Comparison of ENCODE assay signal across 7 cellular contexts in the genomic region with DNA sequence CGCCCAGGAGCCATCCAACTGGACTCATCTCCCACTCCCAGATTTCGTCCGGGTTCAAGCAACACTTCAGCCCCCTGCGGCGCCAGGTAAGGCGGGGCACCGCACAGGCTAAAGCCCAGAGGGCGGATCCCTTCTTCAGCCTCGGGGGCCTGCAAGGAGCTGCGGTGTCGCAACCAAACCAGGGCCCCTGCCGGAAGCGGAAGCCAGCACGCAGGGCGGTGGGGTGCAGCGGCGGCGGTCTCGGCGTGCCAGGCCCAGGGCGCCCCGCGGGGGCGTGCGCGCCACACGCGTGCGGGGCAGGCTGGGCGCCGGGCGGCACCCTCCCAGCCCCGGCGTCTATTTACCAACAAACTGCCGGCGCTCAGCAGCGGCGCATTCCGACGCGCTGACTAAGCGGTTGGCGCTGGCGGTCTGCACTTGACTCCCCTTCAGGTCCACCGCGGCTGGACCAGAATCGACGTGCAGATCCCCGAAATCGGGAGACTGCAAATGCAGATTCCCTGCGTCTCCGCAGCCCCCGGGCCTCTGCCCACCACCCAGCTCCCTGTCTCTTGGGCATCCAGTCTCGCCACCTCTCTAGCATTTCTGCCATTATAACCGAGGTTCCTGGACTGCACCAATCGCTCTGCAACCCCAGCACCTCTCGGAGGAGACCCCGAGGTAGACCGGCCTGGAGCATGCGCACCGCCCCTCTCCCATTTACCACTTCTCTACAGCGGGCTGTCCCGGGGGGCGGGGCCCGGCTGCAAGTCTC. TPM values are rescaled to one million over a fixed set of nuclear protein-coding genes. Genes with fewer than 3 reads are reported as not detected.
DNase-seq lines count a peak whose midpoint lies in the region; ATAC-seq, FAIRE-seq and TF ChIP-seq lines count a peak whose summit lies in the region.

No MANE protein-coding gene starts in this region.

- no peaks in the 10 kb centered on the region for H3K36me3 ChIP-seq in sigmoid colon

- TF ChIP-seq EP300 in sigmoid colon (IDR thresholded peaks at IDR 0.05), result no peak

- FAIRE-seq in GM12891 (lab: Jason Lieb, UNC), result peak; percentile 88

- peaks cover 91 to 100% (median 99%) of the 10 kb centered on the region in 3 donors for H3K27me3 ChIP-seq in sigmoid colon

- peak; percentile 68 to 83 for ATAC-seq in left cardiac atrium
- ATAC-seq in HG02970 (IDR thresholded peaks at IDR 0.05; ENCODE audit: low FRiP score, unreplicated experiment), result no peak

- peak overlapping the region; percentile 90 for H3K4me3 Mint-ChIP-seq in activated naive CD4-positive, alpha-beta T cell treated with anti-CD3 and anti-CD28 coated beads for 36 hours

- peaks cover 78% of the 10 kb centered on the region for H3K27me3 Mint-ChIP-seq in activated naive CD4-positive, alpha-beta T cell treated with anti-CD3 and anti-CD28 coated beads for 36 hours (ENCODE audit: low read depth)

- H3K27ac Mint-ChIP-seq in activated naive CD4-positive, alpha-beta T cell treated with anti-CD3 and anti-CD28 coated beads for 36 hours, result peak overlapping the region; percentile 50

- DNase-seq in GM12891 (ENCODE audit: insufficient read length, low spot score) (peak; percentile 82), HuH-7.5 (ENCODE audit: low spot score) (peak; percentile 95), SK-MEL-5 (ENCODE audit: low read depth, low spot score) (peak; percentile 78), left cardiac atrium (peak; percentile 75), sigmoid colon (no peak)
- peak; percentile 82 for DNase-seq in activated naive CD4-positive, alpha-beta T cell treated with anti-CD3 and anti-CD28 coated beads for 36 hours

- 1% methylated on average over 65 of the region's 65 CpGs for WGBS in sigmoid colon, 2 donors

- no peaks in the 10 kb centered on the region for H3K36me3 Mint-ChIP-seq in activated naive CD4-positive, alpha-beta T cell treated with anti-CD3 and anti-CD28 coated beads for 36 hours (ENCODE audit: low read depth)

- no peaks in the 10 kb centered on the region for H3K9me3 ChIP-seq in sigmoid colon

- peaks cover 0 to 61% (median 49%) of the 10 kb centered on the region in 4 donors for H3K4me1 ChIP-seq in sigmoid colon

- no peak for TF ChIP-seq CTCF in sigmoid colon (IDR thresholded peaks at IDR 0.05)

- TF ChIP-seq POLR2A in GM12891 (IDR thresholded peaks at IDR 0.05; ENCODE audit: low read depth, low read length) (no peak), sigmoid colon (IDR thresholded peaks at IDR 0.05) (no peak)

- no peak overlapping the region for H3K27ac ChIP-seq in sigmoid colon

- H3K4me3 ChIP-seq in sigmoid colon, result peak overlapping the region in 3 of 4 donors; percentile 34 to 43 (median 41)

- intact Hi-C loops in activated naive CD4-positive, alpha-beta T cell treated with anti-CD3 and anti-CD28 coated beads for 36 hours (cut with micrococcal nuclease), result loop anchor here (5.0 kb wide), 1 partner anchor 471 kb away; the partner anchor contains the start of gene NGFR
- intact Hi-C loops in left cardiac atrium (cut with DNase I), result no loop called here
- intact Hi-C loops in sigmoid colon (cut with DNase I), result no loop called here

- CTCF ChIA-PET in activated naive CD4-positive, alpha-beta T cell treated with anti-CD3 and anti-CD28 coated beads for 36 hours (lab: Charles Lee), result interaction anchor here (0.6 to 1.4 kb wide), 2 partner anchors 16 to 35 kb away, joined by 3 to 4 read pairs; no protein-coding TSS in a partner anchor

- H3K4me1 Mint-ChIP-seq in activated naive CD4-positive, alpha-beta T cell treated with anti-CD3 and anti-CD28 coated beads for 36 hours (ENCODE audit: low read depth), result peaks cover 45% of the 10 kb centered on the region

- in situ Hi-C loops in SK-MEL-5 (cut with HindIII; ENCODE audit: low pct_unique_long_range_greater_than_20kb, low sequenced_read_pairs), result no loop called here

- no peaks in the 10 kb centered on the region for H3K9me3 Mint-ChIP-seq in activated naive CD4-positive, alpha-beta T cell treated with anti-CD3 and anti-CD28 coated beads for 36 hours

TF ChIP-seq in GM12891, 5 proteins besides CTCF, POLR2A, EP300 and RAD21:
- TF ChIP-seq TAF1 (IDR thresholded peaks at IDR 0.05; ENCODE audit: low read depth, low read length) (no peak), POLR2AphosphoS5 (IDR thresholded peaks at IDR 0.05; ENCODE audit: low read depth, low read length) (no peak), SPI1 (IDR thresholded peaks at IDR 0.05; ENCODE audit: low read depth, low read length) (no peak), PAX5 (IDR thresholded peaks at IDR 0.05; ENCODE audit: insufficient read depth, low read length, severe bottlenecking) (no peak), POU2F2 (IDR thresholded peaks at IDR 0.05; ENCODE audit: low read depth, low read length) (no peak)

RNA-seq across cellular contexts. Expression of gene DLX4, which starts 0.4 kb away (rescaled TPM):
- 0.21 TPM for polyA plus RNA-seq in GM12891 (2012; ENCODE audit: low read depth, missing spikeins)
- total RNA-seq in SK-MEL-5 (2014; rRNA removed; shearing (Covaris generic)), result 1.1 and 1.4 TPM in 2 replicates
- 2.2 and 2.8 TPM in 2 replicates for polyA plus RNA-seq in SK-MEL-5 (2015; cell fraction: cytosol; rRNA removed)
- polyA plus RNA-seq in SK-MEL-5 (2015; cell fraction: nucleus; rRNA removed), result 5.9 and 10.7 TPM in 2 replicates
- total RNA-seq in activated naive CD4-positive, alpha-beta T cell treated with anti-CD3 and anti-CD28 coated beads for 36 hours, result under 1 TPM; 0.67 to 0.81 TPM
- total RNA-seq in left cardiac atrium (under 1 TPM; 0.13 to 0.27 TPM), sigmoid colon (not detected)
- polyA plus RNA-seq in sigmoid colon, result under 1 TPM in 1 of 3 donors, not detected in 2; 0.34 TPM

RNA-seq across cellular contexts. Expression of gene DLX3, which starts 26.5 kb away (rescaled TPM):
- polyA plus RNA-seq in GM12891 (2012; ENCODE audit: low read depth, missing spikeins), result not detected
- total RNA-seq in SK-MEL-5 (2014; rRNA removed; shearing (Covaris generic)), result not detected in 2 replicates
- 0.26 and 0.47 TPM in 2 replicates for polyA plus RNA-seq in SK-MEL-5 (2015; cell fraction: cytosol; rRNA removed)
- not detected in 2 replicates for polyA plus RNA-seq in SK-MEL-5 (2015; cell fraction: nucleus; rRNA removed)
- total RNA-seq in activated naive CD4-positive, alpha-beta T cell treated with anti-CD3 and anti-CD28 coated beads for 36 hours, result not detected
- total RNA-seq in left cardiac atrium, result under 1 TPM in 1 of 2 donors, not detected in 1; 0.16 TPM
- total RNA-seq in sigmoid colon, result under 1 TPM in 1 of 4 donors, not detected in 3; 0.27 TPM
- under 1 TPM in 1 of 3 donors, not detected in 2; 0.07 TPM for polyA plus RNA-seq in sigmoid colon
